In genomic region chr10:29737209-29737565, GRCh38 we compare ENCODE assay signal across 9 cellular contexts.
DNase-seq lines count a peak whose midpoint lies in the region; ATAC-seq, FAIRE-seq and TF ChIP-seq lines count a peak whose summit lies in the region.
"Had no signal": no experiment of that assay in that cellular context is flagged by ENCODE, and none has a peak within 500 bp of the region (broad histone marks: within the 10 kb centered on the region; RNA-seq: fewer than 3 reads in every experiment).

No MANE protein-coding gene starts in this region.

- H2AFZ ChIP-seq in ACC112 (ENCODE audit: low read length, unreplicated experiment) = peak overlapping the region; percentile 22
- peak overlapping the region; percentile 63 for H2AFZ ChIP-seq in endothelial cell of umbilical vein (ENCODE audit: low read depth, low read length)

- no peak for FAIRE-seq in endothelial cell of umbilical vein (lab: Jason Lieb, UNC)

- H3K27me3 Mint-ChIP-seq in nephron progenitor cell (ENCODE audit: low read depth, poor library complexity) = peaks cover 13% of the 10 kb centered on the region

- H3K27ac Mint-ChIP-seq in nephron progenitor cell = no peak overlapping the region
- H3K27ac Mint-ChIP-seq: activated B cell treated with CpG ODN at 0.5 μM for 24 hours had no signal

- H3K9me3 Mint-ChIP-seq in nephron progenitor cell = no peaks in the 10 kb centered on the region
- H3K9me3 Mint-ChIP-seq: activated B cell treated with CpG ODN at 0.5 μM for 24 hours had no signal

- H3K9me1 ChIP-seq in endothelial cell of umbilical vein (replicated peaks; ENCODE audit: control insufficient read depth, extremely low read depth, insufficient read depth, low read length) = no peaks in the 10 kb centered on the region

- no peak overlapping the region for H3K27ac ChIP-seq in ACC112 (ENCODE audit: low read depth, low read length)
- peak overlapping the region; percentile 82 for H3K27ac ChIP-seq in endothelial cell of umbilical vein (ENCODE audit: insufficient read depth, low read depth, low read length)

- H3K36me3 Mint-ChIP-seq in nephron progenitor cell (ENCODE audit: low read depth) = no peaks in the 10 kb centered on the region

- dilution Hi-C loops in endothelial cell of umbilical vein (cut with MboI; ENCODE audit: extremely low pct_ligation_motif_present, low sequenced_read_pairs) = no loop called here

- H3K27me3 ChIP-seq in ACC112 (ENCODE audit: insufficient read depth, low read length) = no peaks in the 10 kb centered on the region
- no peaks in the 10 kb centered on the region for H3K27me3 ChIP-seq in MG63
- H3K27me3 ChIP-seq in endothelial cell of umbilical vein (ENCODE audit: control insufficient read depth in 2 of 2, insufficient read depth in 2 of 2, low read length in 2 of 2) = no peaks in the 10 kb centered on the region

- H3K36me3 ChIP-seq in ACC112 (ENCODE audit: insufficient read depth, low read length) (no peaks in the 10 kb centered on the region), MG63 (no peaks in the 10 kb centered on the region), endothelial cell of umbilical vein (ENCODE audit: control insufficient read depth in 2 of 2, extremely low read depth in 1 of 2, insufficient read depth in 2 of 2, low read length in 2 of 2) (no peaks in the 10 kb centered on the region)

- H3K4me2 ChIP-seq in endothelial cell of umbilical vein (ENCODE audit: insufficient read depth, low read length) = peak overlapping the region; percentile 55

- intact Hi-C loops in endothelial cell of umbilical vein (cut with micrococcal nuclease) = loop anchor here (2.0 to 10.0 kb wide), 3 partner anchors 48 to 225 kb away; no protein-coding TSS in a partner anchor

- CTCF ChIA-PET in endothelial cell of umbilical vein (lab: Charles Lee) = interaction anchor here (1.2 to 3.2 kb wide), 8 partner anchors 23 to 261 kb away, joined by 3 to 28 read pairs (median 5); no protein-coding TSS in a partner anchor

- H3K4me1 ChIP-seq in ACC112 (ENCODE audit: control insufficient read depth, insufficient read depth, low read length, unreplicated experiment) = peaks cover 21% of the 10 kb centered on the region
- peaks cover 15% of the 10 kb centered on the region for H3K4me1 ChIP-seq in endothelial cell of umbilical vein (ENCODE audit: control insufficient read depth, extremely low read depth, insufficient read depth, low read length)

- H3K9me3 ChIP-seq in MG63 = no peaks in the 10 kb centered on the region
- no peaks in the 10 kb centered on the region for H3K9me3 ChIP-seq in endothelial cell of umbilical vein (replicated peaks; ENCODE audit: control insufficient read depth, insufficient read depth, low read length)

- TF ChIP-seq POLR2A in endothelial cell of umbilical vein (IDR thresholded peaks at IDR 0.05; ENCODE audit: low read depth, low read length) = no peak

- H3K79me2 ChIP-seq in ACC112 (ENCODE audit: control insufficient read depth, insufficient read depth, low read length, unreplicated experiment) (peaks cover 27% of the 10 kb centered on the region), endothelial cell of umbilical vein (ENCODE audit: control insufficient read depth, insufficient read depth, low read length) (peaks cover 28% of the 10 kb centered on the region)

- H4K20me1 ChIP-seq in endothelial cell of umbilical vein (replicated peaks; ENCODE audit: control insufficient read depth, extremely low read depth, insufficient read depth, low read length) = no peaks in the 10 kb centered on the region

- peak overlapping the region; percentile 84 for H3K4me3 Mint-ChIP-seq in nephron progenitor cell
- H3K4me3 Mint-ChIP-seq: activated B cell treated with CpG ODN at 0.5 μM for 24 hours had no signal

- ATAC-seq in left lobe of liver = no peak

- peak overlapping the region; percentile 83 for H3K9ac ChIP-seq in endothelial cell of umbilical vein (replicated peaks; ENCODE audit: extremely low read depth, insufficient read depth, low read length)

- no peak for TF ChIP-seq CTCF in endothelial cell of umbilical vein (IDR thresholded peaks at IDR 0.05; ENCODE audit: extremely low read depth in 1 of 2, insufficient read depth in 1 of 2, low read depth in 1 of 2, low read length in 2 of 2)
- no peak for TF ChIP-seq CTCF in nephron progenitor cell (IDR thresholded peaks at IDR 0.05)

- peaks cover 62% of the 10 kb centered on the region for H3K4me1 Mint-ChIP-seq in nephron progenitor cell

- DNase-seq in MG63 = no peak
- no peak for DNase-seq in endothelial cell of umbilical vein (ENCODE audit: low read depth, low spot score)
- DNase-seq in nephron progenitor cell = no peak
- no peak for DNase-seq in SIG-M5 treated with dmso at 0.1 percent for 504 hours (lab: John Stamatoyannopoulos, UW; ENCODE audit: unreplicated experiment)
- DNase-seq in stimulated activated naive CD4-positive, alpha-beta T cell treated with Interleukin-2 at 50 U/mL for 16 hours (lab: John Stamatoyannopoulos, UW) = no peak
- no peak for DNase-seq in left lobe of liver (ENCODE audit: low spot score)
- DNase-seq in occipital lobe (lab: John Stamatoyannopoulos, UW) = no peak
- DNase-seq: activated B cell treated with CpG ODN at 0.5 μM for 24 hours had no signal

- H3K4me3 ChIP-seq in ACC112 (ENCODE audit: low read depth, low read length) (peak overlapping the region; percentile 83), MG63 (peak overlapping the region; percentile 73), endothelial cell of umbilical vein (replicated peaks in 1 of 3; ENCODE audit: insufficient read depth in 1 of 3, low read depth in 1 of 3, low read length in 3 of 3) (peak overlapping the region in 2 of 3 experiments; percentile 27 to 82)

- POLR2A ChIA-PET in endothelial cell of umbilical vein (lab: Charles Lee) = no interaction called here

- no TSS peak for BruUV-seq in endothelial cell of umbilical vein (replicated peaks; lab: Mats Ljungman, UMichigan)

TF ChIP-seq in endothelial cell of umbilical vein, 7 proteins besides CTCF, POLR2A, EP300 and RAD21:
- no peak for TF ChIP-seq MAX (IDR thresholded peaks at IDR 0.05; ENCODE audit: insufficient read depth, insufficient read length)
- no peak for TF ChIP-seq POLR2AphosphoS5 (IDR thresholded peaks at IDR 0.05; ENCODE audit: insufficient read depth, low read depth, low read length)
- TF ChIP-seq MYC (IDR thresholded peaks at IDR 0.05; ENCODE audit: low read depth, low read length) = no peak
- TF ChIP-seq EZH2 (IDR thresholded peaks at IDR 0.05; ENCODE audit: borderline replicate concordance, low read depth, low read length, severe bottlenecking) = no peak
- TF ChIP-seq GATA2 (IDR thresholded peaks at IDR 0.05; ENCODE audit: insufficient read depth, insufficient read length, low read depth, low read length) = no peak
- no peak for TF ChIP-seq FOS (IDR thresholded peaks at IDR 0.05; ENCODE audit: borderline replicate concordance, insufficient read depth, low read length)
- TF ChIP-seq JUN (IDR thresholded peaks at IDR 0.05; ENCODE audit: borderline replicate concordance, insufficient read depth, insufficient read length, low read depth) = no peak
